In genomic region chr14:26377150-26377549, GRCh38 we compare ENCODE assay signal across 20 cellular contexts.
"Had no signal": no experiment of that assay in that cellular context is flagged by ENCODE, and none has a peak within 500 bp of the region (broad histone marks: within the 10 kb centered on the region; RNA-seq: fewer than 3 reads in every experiment).

No MANE protein-coding gene starts in this region.

- H3K27me3 ChIP-seq: breast epithelium, dorsolateral prefrontal cortex, heart right ventricle, pancreas, suprapubic skin, upper lobe of left lung had no signal

- H3K36me3 ChIP-seq: breast epithelium, heart right ventricle, pancreas, suprapubic skin, upper lobe of left lung, WERI-Rb-1 had no signal

- H3K9me3 ChIP-seq: breast epithelium, heart right ventricle, pancreas, suprapubic skin, upper lobe of left lung had no signal

- DNase-seq: activated CD4-positive, alpha-beta T cell treated with anti-CD3 and anti-CD28 coated beads for 4 hours; activated CD8-positive, alpha-beta memory T cell treated with anti-CD3 and anti-CD28 coated beads, Interleukin-2, amount 50 U/mL, for 48 hours; activated CD8-positive, alpha-beta T cell treated with anti-CD3 and anti-CD28 coated beads, Interleukin-2, amount 10 ng/mL, durations not matched to agents 7 days and 5 days; activated naive CD8-positive, alpha-beta T cell treated with anti-CD3 and anti-CD28 coated beads, Interleukin-2, amount 10 ng/mL, durations not matched to agents 7 days and 5 days; anterior cingulate cortex; dorsolateral prefrontal cortex; foreskin melanocyte; heart right ventricle; kidney; left ventricle myocardium superior; mesenchymal stem cell; pancreas; stimulated activated CD4-positive, alpha-beta T cell treated with anti-CD3 and anti-CD28 coated beads, Interleukin-4, amount 100 ng/mL, for 1 hour; stimulated activated CD8-positive, alpha-beta memory T cell treated with anti-CD3 and anti-CD28 coated beads, Interleukin-4, amount 100 ng/mL, for 48 hours; stimulated activated naive CD8-positive, alpha-beta T cell treated with anti-CD3 and anti-CD28 coated beads, Interleukin-15, Interleukin-2, amounts not matched to agents 100 U/mL and 50 U/mL, for 24 hours; T-helper 2 cell; upper lobe of left lung; WERI-Rb-1 had no signal

- H3K27me3 Mint-ChIP-seq: activated naive CD8-positive, alpha-beta T cell treated with anti-CD3 and anti-CD28 coated beads, Interleukin-2, amount 10 ng/mL, durations not matched to agents 7 days and 5 days had no signal

- H3K27ac Mint-ChIP-seq: activated CD8-positive, alpha-beta T cell treated with anti-CD3 and anti-CD28 coated beads, Interleukin-2, amount 10 ng/mL, durations not matched to agents 7 days and 5 days; activated naive CD8-positive, alpha-beta T cell treated with anti-CD3 and anti-CD28 coated beads, Interleukin-2, amount 10 ng/mL, durations not matched to agents 7 days and 5 days had no signal

- H3K4me3 ChIP-seq: breast epithelium, dorsolateral prefrontal cortex, heart right ventricle, pancreas, suprapubic skin, upper lobe of left lung had no signal

- H3K27ac ChIP-seq: breast epithelium, dorsolateral prefrontal cortex, heart right ventricle, pancreas, suprapubic skin, upper lobe of left lung, WERI-Rb-1 had no signal

- H3K36me3 Mint-ChIP-seq: activated naive CD8-positive, alpha-beta T cell treated with anti-CD3 and anti-CD28 coated beads, Interleukin-2, amount 10 ng/mL, durations not matched to agents 7 days and 5 days had no signal

- H3K4me1 ChIP-seq: breast epithelium, pancreas, suprapubic skin, upper lobe of left lung had no signal

- ATAC-seq: activated CD8-positive, alpha-beta T cell treated with anti-CD3 and anti-CD28 coated beads, Interleukin-2, amount 10 ng/mL, durations not matched to agents 7 days and 5 days; heart right ventricle; left ventricle myocardium superior; pancreas; stimulated activated naive CD8-positive, alpha-beta T cell treated with anti-CD3 and anti-CD28 coated beads, Interleukin-15, Interleukin-2, amounts not matched to agents 100 U/mL and 50 U/mL, for 24 hours had no signal

- H3K4me3 Mint-ChIP-seq: activated CD8-positive, alpha-beta T cell treated with anti-CD3 and anti-CD28 coated beads, Interleukin-2, amount 10 ng/mL, durations not matched to agents 7 days and 5 days; activated naive CD8-positive, alpha-beta T cell treated with anti-CD3 and anti-CD28 coated beads, Interleukin-2, amount 10 ng/mL, durations not matched to agents 7 days and 5 days had no signal

- H3K4me1 Mint-ChIP-seq: activated naive CD8-positive, alpha-beta T cell treated with anti-CD3 and anti-CD28 coated beads, Interleukin-2, amount 10 ng/mL, durations not matched to agents 7 days and 5 days had no signal
